ENCODE assay signal across 9 cellular contexts in genomic region chr22:31083923-31084810, GRCh38. TPM values are rescaled to one million over a fixed set of nuclear protein-coding genes. Genes with fewer than 3 reads are reported as not detected.
DNase-seq lines count a peak whose midpoint lies in the region; ATAC-seq and TF ChIP-seq lines count a peak whose summit lies in the region.
"Had no signal": no experiment of that assay in that cellular context is flagged by ENCODE, and none has a peak within 500 bp of the region (broad histone marks: within the 10 kb centered on the region; RNA-seq: fewer than 3 reads in every experiment).

No MANE protein-coding gene starts in this region.

- H3K9me3 ChIP-seq in lung (ENCODE audit: control insufficient read depth in 2 of 2, insufficient read depth in 1 of 2, low read length in 1 of 2) = no peaks in the 10 kb centered on the region
- no peaks in the 10 kb centered on the region for H3K9me3 ChIP-seq in MG63

- DNase-seq in GM06990 (ENCODE audit: extremely low read depth, insufficient read length) = no peak
- peak; percentile 27 for DNase-seq in KBM-7
- no peak for DNase-seq in brain microvascular endothelial cell
- DNase-seq in lung (ENCODE audit: low spot score) = no peak
- peak; percentile 51 for DNase-seq in ureter (ENCODE audit: low spot score)
- DNase-seq in MG63 = no peak
- no peak for DNase-seq in stimulated activated CD4-positive, alpha-beta T cell treated with anti-CD3 and anti-CD28 coated beads, Interleukin-1b, Interleukin-23, amount 100 ng/mL, for 48 hours

- peaks cover 1% of the 10 kb centered on the region; the same call in 1 of the 2 replicates for H3K36me3 ChIP-seq in GM06990 (ENCODE audit: control insufficient read depth, insufficient read depth, low read length)
- H3K36me3 ChIP-seq in brain microvascular endothelial cell (replicated peaks) = peaks cover 38% of the 10 kb centered on the region
- H3K36me3 ChIP-seq in lung (ENCODE audit: control insufficient read depth in 2 of 2, insufficient read depth in 2 of 2, low read length in 2 of 2) = peaks cover 4 to 17% of the 10 kb centered on the region in 2 donors
- H3K36me3 ChIP-seq in MG63 = peaks cover 45% of the 10 kb centered on the region

- H3K4me3 ChIP-seq in GM06990 (replicated peaks; ENCODE audit: low read depth, low read length) (peak overlapping the region; percentile 83), brain microvascular endothelial cell (ENCODE audit: low read depth, low read length) (peak overlapping the region; percentile 97), lung (peak overlapping the region; percentile 36), MG63 (no peak overlapping the region)

- H3K27me3 ChIP-seq in GM06990 (replicated peaks; ENCODE audit: control insufficient read depth, insufficient read depth, low read length) (no peaks in the 10 kb centered on the region), brain microvascular endothelial cell (replicated peaks) (no peaks in the 10 kb centered on the region), lung (ENCODE audit: control insufficient read depth, insufficient read depth) (no peaks in the 10 kb centered on the region), MG63 (no peaks in the 10 kb centered on the region)

- H3K4me1 ChIP-seq in lung (ENCODE audit: control insufficient read depth in 2 of 2, insufficient read depth in 2 of 2, low read length in 2 of 2) = peaks cover 7 to 19% of the 10 kb centered on the region in 2 donors

- ATAC-seq in lung (ENCODE audit: insufficient read depth, low FRiP score) (no peak), HG03039 (IDR thresholded peaks at IDR 0.05; ENCODE audit: unreplicated experiment) (no peak)

- TF ChIP-seq CTCF in GM06990 (IDR thresholded peaks at IDR 0.05; ENCODE audit: insufficient read depth, low read length, poor library complexity, severe bottlenecking) = no peak
- TF ChIP-seq CTCF in brain microvascular endothelial cell (IDR thresholded peaks at IDR 0.05; ENCODE audit: low read depth, low read length, missing control alignments) = no peak
- no peak for TF ChIP-seq CTCF in lung (IDR thresholded peaks at IDR 0.05; ENCODE audit: control extremely low read depth, extremely low read depth)

- H3K27ac ChIP-seq in brain microvascular endothelial cell (peak overlapping the region; percentile 72), lung (ENCODE audit: low read depth in 1 of 2, low read length in 1 of 2) (peak overlapping the region; percentile 62 to 79)

- 12 to 15% methylated on average over 18 of the region's 18 CpGs for WGBS in lung, 2 donors

- in situ Hi-C loops in KBM-7 (cut with MboI; ENCODE audit: low pct_unique_long_range_greater_than_20kb, low sequenced_read_pairs) (no loop called here), brain microvascular endothelial cell (cut with HindIII; ENCODE audit: low pct_ligation_motif_present, low sequenced_read_pairs) (no loop called here)

RNA-seq across cellular contexts. Expression of gene SMTN, which starts 3.0 kb away (rescaled TPM):
- total RNA-seq in lung (100 to 1,000 TPM in 1 of 2 donors, 10 to 100 TPM in 1; 92.6 to 101 TPM), ureter (327 TPM)
- 10 to 100 TPM; 30.8 to 36.8 TPM for polyA plus RNA-seq in lung
- 26.0 and 37.7 TPM in 2 replicates for total RNA-seq in MG63 (2014; rRNA removed; shearing (Covaris generic); ENCODE audit: low replicate concordance)

RNA-seq across cellular contexts. Expression of gene SELENOM, which starts 23.2 kb away (rescaled TPM):
- total RNA-seq in lung = 100 to 1,000 TPM in 1 of 2 donors, 10 to 100 TPM in 1; 26.6 to 156 TPM
- 100 to 1,000 TPM; 138 to 159 TPM for polyA plus RNA-seq in lung
- 259 TPM for total RNA-seq in ureter
- total RNA-seq in MG63 (2014; rRNA removed; shearing (Covaris generic); ENCODE audit: low replicate concordance) = 72.5 and 98.8 TPM in 2 replicates

RNA-seq across cellular contexts. Expression of gene INPP5J, which starts 38.6 kb away (rescaled TPM):
- 1 to 10 TPM; 1.3 to 6.5 TPM for total RNA-seq in lung
- 1 to 10 TPM; 1.2 to 2.9 TPM for polyA plus RNA-seq in lung
- total RNA-seq in ureter = 4.8 TPM
- not detected in 2 replicates for total RNA-seq in MG63 (2014; rRNA removed; shearing (Covaris generic); ENCODE audit: low replicate concordance)

RNA-seq across cellular contexts. Expression of gene PLA2G3, which starts 56.1 kb away (rescaled TPM):
- total RNA-seq in lung (10 to 100 TPM in 1 of 2 donors, under 1 TPM in 1; 0.85 to 17.4 TPM), ureter (not detected)
- polyA plus RNA-seq in lung = 10 to 100 TPM in 1 of 2 donors, 1 to 10 TPM in 1; 5.7 to 10.7 TPM
- not detected in 2 replicates for total RNA-seq in MG63 (2014; rRNA removed; shearing (Covaris generic); ENCODE audit: low replicate concordance)
- total RNA-seq: NCI-H460 had no signal

Comparison
In these comparisons a context has a peak if more than half of its experiments do, and no peak if none do; other contexts are left out.
1. DNase-seq: peak in KBM-7 (single experiment) and ureter (single experiment); none in GM06990 (single experiment), brain microvascular endothelial cell (single experiment), lung (single experiment), MG63 (single experiment) and stimulated activated CD4-positive, alpha-beta T cell treated with anti-CD3 and anti-CD28 coated beads, Interleukin-1b, Interleukin-23, amount 100 ng/mL, for 48 hours (single experiment).